8 cellular contexts compared by ENCODE assay signal in genomic region chr2:160405077-160405865, GRCh38.
DNase-seq lines count a peak whose midpoint lies in the region; ATAC-seq and TF ChIP-seq lines count a peak whose summit lies in the region.

No MANE protein-coding gene starts in this region.

- H3K18ac ChIP-seq in mesenchymal stem cell (ENCODE audit: low read depth in 1 of 2, low read length in 2 of 2), result peak overlapping the region in 1 of 2 experiments; percentile 49

- H3K4me1 Mint-ChIP-seq in stimulated activated naive CD8-positive, alpha-beta T cell treated with anti-CD3 and anti-CD28 coated beads, Interleukin-15, Interleukin-2, amounts not matched to agents 100 ng/mL and 50 ng/mL, for 24 hours (ENCODE audit: low read depth), result peaks cover 22% of the 10 kb centered on the region
- peaks cover 65% of the 10 kb centered on the region for H3K4me1 Mint-ChIP-seq in brain

- peak overlapping the region; percentile 35 for H2AK5ac ChIP-seq in mesenchymal stem cell (ENCODE audit: low read length, severe bottlenecking)

- no peak overlapping the region for H2BK15ac ChIP-seq in mesenchymal stem cell (ENCODE audit: low read depth, poor library complexity, severe bottlenecking)

- H3K36me3 Mint-ChIP-seq in stimulated activated naive CD8-positive, alpha-beta T cell treated with anti-CD3 and anti-CD28 coated beads, Interleukin-15, Interleukin-2, amounts not matched to agents 100 ng/mL and 50 ng/mL, for 24 hours (ENCODE audit: low read depth), result no peaks in the 10 kb centered on the region
- H3K36me3 Mint-ChIP-seq in brain, result no peaks in the 10 kb centered on the region

- no peak for ATAC-seq in stimulated activated naive CD8-positive, alpha-beta T cell treated with anti-CD3 and anti-CD28 coated beads, Interleukin-15, Interleukin-2, amounts not matched to agents 100 U/mL and 50 U/mL, for 24 hours
- ATAC-seq in GM19023 (IDR thresholded peaks at IDR 0.05; ENCODE audit: unreplicated experiment) (no peak), HG02623 (IDR thresholded peaks at IDR 0.05; ENCODE audit: unreplicated experiment) (no peak)

- peak overlapping the region; percentile 36 for H4K8ac ChIP-seq in mesenchymal stem cell (ENCODE audit: low read length)

- peak overlapping the region in 1 of 2 experiments; percentile 60 for H3K14ac ChIP-seq in mesenchymal stem cell (ENCODE audit: low read length in 2 of 2)

- peak overlapping the region in 1 of 2 experiments; percentile 78 for H2BK12ac ChIP-seq in mesenchymal stem cell (ENCODE audit: low read length in 2 of 2)

- DNase-seq in stimulated activated naive CD8-positive, alpha-beta T cell treated with anti-CD3 and anti-CD28 coated beads, Interleukin-15, Interleukin-2, amounts not matched to agents 100 U/mL and 50 U/mL, for 24 hours, result no peak
- DNase-seq in mesenchymal stem cell (no peak), NOMO-1 (lab: John Stamatoyannopoulos, UW; ENCODE audit: unreplicated experiment in 2 of 2) (no peak), NOMO-1 treated with dmso at 0.1 percent for 144 hours (lab: John Stamatoyannopoulos, UW; ENCODE audit: unreplicated experiment) (no peak)

- peak overlapping the region; percentile 22 for H3K27ac ChIP-seq in mesenchymal stem cell (ENCODE audit: low read length, poor library complexity, severe bottlenecking)

- H3K9me3 ChIP-seq in mesenchymal stem cell (ENCODE audit: control insufficient read depth, low read length), result no peaks in the 10 kb centered on the region

- H3K27ac Mint-ChIP-seq in stimulated activated naive CD8-positive, alpha-beta T cell treated with anti-CD3 and anti-CD28 coated beads, Interleukin-15, Interleukin-2, amounts not matched to agents 100 ng/mL and 50 ng/mL, for 24 hours, result peak overlapping the region; percentile 91
- H3K27ac Mint-ChIP-seq in brain, result peak overlapping the region in 3 of 5 experiments; percentile 50 to 98 (median 87)

- WGBS in mesenchymal stem cell, result 27% methylated on average over 4 of the region's 8 CpGs

- peak overlapping the region; percentile 98 for H3K9ac ChIP-seq in mesenchymal stem cell (ENCODE audit: low read length)

- TF ChIP-seq CTCF in brain (conservative IDR thresholded peaks at IDR 0.05), result no peak

- no peaks in the 10 kb centered on the region for H3K9me3 Mint-ChIP-seq in stimulated activated naive CD8-positive, alpha-beta T cell treated with anti-CD3 and anti-CD28 coated beads, Interleukin-15, Interleukin-2, amounts not matched to agents 100 ng/mL and 50 ng/mL, for 24 hours
- H3K9me3 Mint-ChIP-seq in brain, result peaks cover 0 to 4% (median 0%) of the 10 kb centered on the region in 5 experiments

- no peak overlapping the region for H2AFZ ChIP-seq in mesenchymal stem cell (ENCODE audit: low read depth, low read length)

- H3K79me1 ChIP-seq in mesenchymal stem cell (replicated peaks; ENCODE audit: low read length, poor library complexity, severe bottlenecking), result no peaks in the 10 kb centered on the region

- peak overlapping the region in 1 of 2 experiments; percentile 51 for H3K4ac ChIP-seq in mesenchymal stem cell (ENCODE audit: low read depth in 1 of 2, low read length in 2 of 2)

- peaks cover 5% of the 10 kb centered on the region for H3K4me1 ChIP-seq in mesenchymal stem cell (ENCODE audit: control insufficient read depth, insufficient read depth, low read depth, low read length)

- H3K27me3 ChIP-seq in mesenchymal stem cell (ENCODE audit: control insufficient read depth in 1 of 2, insufficient read depth in 1 of 2, low read length in 2 of 2), result no peaks in the 10 kb centered on the region

- H3K36me3 ChIP-seq in mesenchymal stem cell (ENCODE audit: control insufficient read depth in 1 of 2, insufficient read depth in 2 of 2, low read depth in 1 of 2, low read length in 2 of 2), result peaks cover 0 to 15% of the 10 kb centered on the region in 2 experiments

- H3K27me3 Mint-ChIP-seq in stimulated activated naive CD8-positive, alpha-beta T cell treated with anti-CD3 and anti-CD28 coated beads, Interleukin-15, Interleukin-2, amounts not matched to agents 100 ng/mL and 50 ng/mL, for 24 hours, result no peaks in the 10 kb centered on the region
- peaks cover 89% of the 10 kb centered on the region for H3K27me3 Mint-ChIP-seq in brain

- H3K4me2 ChIP-seq in mesenchymal stem cell (ENCODE audit: low read length, poor library complexity, severe bottlenecking), result peak overlapping the region; percentile 97

- H3K4me3 Mint-ChIP-seq in stimulated activated naive CD8-positive, alpha-beta T cell treated with anti-CD3 and anti-CD28 coated beads, Interleukin-15, Interleukin-2, amounts not matched to agents 100 ng/mL and 50 ng/mL, for 24 hours, result peak overlapping the region; percentile 96
- peak overlapping the region; percentile 57 to 95 (median 90) for H3K4me3 Mint-ChIP-seq in brain

- no peak overlapping the region for H2BK120ac ChIP-seq in mesenchymal stem cell (ENCODE audit: low read depth, low read length)

- no peak overlapping the region for H3K23ac ChIP-seq in mesenchymal stem cell (ENCODE audit: low read length in 2 of 2)

- H4K91ac ChIP-seq in mesenchymal stem cell (ENCODE audit: low read length), result no peak overlapping the region

- peak overlapping the region; percentile 40 to 97 for H3K4me3 ChIP-seq in mesenchymal stem cell (ENCODE audit: insufficient read depth in 1 of 2, low read depth in 1 of 2, low read length in 2 of 2)

- H2BK5ac ChIP-seq in mesenchymal stem cell (ENCODE audit: low read depth, low read length, poor library complexity, severe bottlenecking), result no peak overlapping the region
